In genomic region chrX:25968920-25969319, GRCh38 we compare ENCODE assay signal across 10 cellular contexts.
A peak's percentile ranks its signal among the peaks of the same experiment; 100 is the strongest.
DNase-seq lines count a peak whose midpoint lies in the region; FAIRE-seq and TF ChIP-seq lines count a peak whose summit lies in the region.
"Had no signal": no experiment of that assay in that cellular context is flagged by ENCODE, and none has a peak within 500 bp of the region (broad histone marks: within the 10 kb centered on the region; RNA-seq: fewer than 3 reads in every experiment).

No MANE protein-coding gene starts in this region.

- no peaks in the 10 kb centered on the region for H3K27me3 ChIP-seq in astrocyte (ENCODE audit: insufficient read depth, low read length)
- no peaks in the 10 kb centered on the region for H3K27me3 ChIP-seq in esophagus muscularis mucosa
- no peaks in the 10 kb centered on the region for H3K27me3 ChIP-seq in MG63
- H3K27me3 ChIP-seq: tibial nerve had no signal

- no peak overlapping the region for H3K9ac ChIP-seq in astrocyte (ENCODE audit: low read length)

- H3K27ac ChIP-seq in astrocyte (ENCODE audit: low read depth, low read length): no peak overlapping the region
- H3K27ac ChIP-seq in esophagus muscularis mucosa (replicated peaks in 1 of 4): no peak overlapping the region
- H3K27ac ChIP-seq: tibial nerve had no signal

- no peaks in the 10 kb centered on the region for H3K79me2 ChIP-seq in astrocyte (ENCODE audit: insufficient read depth, low read length)

- no peak overlapping the region for H2AFZ ChIP-seq in astrocyte (ENCODE audit: low read depth, low read length)

- H3K4me1 Mint-ChIP-seq in activated CD4-positive, alpha-beta T cell treated with anti-CD3 and anti-CD28 coated beads, Interleukin-2, amount 10 ng/mL, durations not matched to agents 24 days and 14 days: no peaks in the 10 kb centered on the region
- H3K4me1 Mint-ChIP-seq in astrocyte (ENCODE audit: low read depth, unreplicated experiment) (peaks cover 3% of the 10 kb centered on the region), nephron progenitor cell (no peaks in the 10 kb centered on the region)

- intact Hi-C loops in activated CD4-positive, alpha-beta T cell treated with anti-CD3 and anti-CD28 coated beads, Interleukin-2, amount 10 ng/mL, durations not matched to agents 24 days and 14 days (cut with micrococcal nuclease): no loop called here
- intact Hi-C loops in esophagus muscularis mucosa (cut with DNase I): no loop called here

- H3K9me3 ChIP-seq in astrocyte (ENCODE audit: insufficient read depth, low read depth, low read length) (no peaks in the 10 kb centered on the region), esophagus muscularis mucosa (peaks cover 0 to 6% (median 0%) of the 10 kb centered on the region in 4 donors), MG63 (no peaks in the 10 kb centered on the region)

- TF ChIP-seq EP300 in esophagus muscularis mucosa (IDR thresholded peaks at IDR 0.05): no peak

- H3K4me3 Mint-ChIP-seq in activated CD4-positive, alpha-beta T cell treated with anti-CD3 and anti-CD28 coated beads, Interleukin-2, amount 10 ng/mL, durations not matched to agents 24 days and 14 days: no peak overlapping the region
- no peak overlapping the region for H3K4me3 Mint-ChIP-seq in astrocyte (ENCODE audit: unreplicated experiment)
- H3K4me3 Mint-ChIP-seq in nephron progenitor cell: no peak overlapping the region
- H3K4me3 Mint-ChIP-seq: CD8-positive, alpha-beta T cell had no signal

- no peak for TF ChIP-seq POLR2A in esophagus muscularis mucosa (IDR thresholded peaks at IDR 0.05; ENCODE audit: low read depth)

- H4K20me1 ChIP-seq in astrocyte (ENCODE audit: insufficient read depth, low read length): no peaks in the 10 kb centered on the region

- 48% methylated on average over 6 of the region's 12 CpGs for WGBS in esophagus muscularis mucosa

- H3K36me3 ChIP-seq in astrocyte (ENCODE audit: insufficient read depth, low read length) (no peaks in the 10 kb centered on the region), esophagus muscularis mucosa (no peaks in the 10 kb centered on the region), MG63 (no peaks in the 10 kb centered on the region)
- H3K36me3 ChIP-seq: tibial nerve had no signal

- no peaks in the 10 kb centered on the region for H3K36me3 Mint-ChIP-seq in activated CD4-positive, alpha-beta T cell treated with anti-CD3 and anti-CD28 coated beads, Interleukin-2, amount 10 ng/mL, durations not matched to agents 24 days and 14 days (ENCODE audit: low read depth)
- no peaks in the 10 kb centered on the region for H3K36me3 Mint-ChIP-seq in astrocyte (ENCODE audit: low read depth, unreplicated experiment)
- H3K36me3 Mint-ChIP-seq in nephron progenitor cell (ENCODE audit: low read depth): no peaks in the 10 kb centered on the region
- H3K36me3 Mint-ChIP-seq: CD8-positive, alpha-beta T cell had no signal

- H3K27me3 Mint-ChIP-seq in activated CD4-positive, alpha-beta T cell treated with anti-CD3 and anti-CD28 coated beads, Interleukin-2, amount 10 ng/mL, durations not matched to agents 24 days and 14 days: no peaks in the 10 kb centered on the region
- H3K27me3 Mint-ChIP-seq in astrocyte (ENCODE audit: low read depth, unreplicated experiment) (no peaks in the 10 kb centered on the region), nephron progenitor cell (ENCODE audit: low read depth, poor library complexity) (no peaks in the 10 kb centered on the region)

- H3K4me1 ChIP-seq in astrocyte (ENCODE audit: insufficient read depth, low read length): no peaks in the 10 kb centered on the region
- H3K4me1 ChIP-seq in esophagus muscularis mucosa: no peaks in the 10 kb centered on the region
- H3K4me1 ChIP-seq: tibial nerve had no signal

- peak; percentile 46 for DNase-seq in activated CD4-positive, alpha-beta T cell treated with anti-CD3 and anti-CD28 coated beads, Interleukin-2, amount 10 ng/mL, durations not matched to agents 24 days and 14 days
- no peak for DNase-seq in activated CD4-positive, alpha-beta T cell treated with anti-CD3 and anti-CD28 coated beads for 4 hours
- DNase-seq in Kasumi-1 (lab: John Stamatoyannopoulos, UW) (peak; percentile 7 to 27), astrocyte (ENCODE audit: low read depth) (no peak), nephron progenitor cell (peak; percentile 53), COR-L47 (lab: John Stamatoyannopoulos, UW) (no peak), esophagus muscularis mucosa (ENCODE audit: extremely low spot score) (no peak), MG63 (no peak)
- DNase-seq: CD8-positive, alpha-beta T cell had no signal

- no peak overlapping the region for H3K4me2 ChIP-seq in astrocyte (ENCODE audit: low read length)

- H3K4me3 ChIP-seq in astrocyte (ENCODE audit: insufficient read depth, low read depth, low read length) (no peak overlapping the region), esophagus muscularis mucosa (no peak overlapping the region), MG63 (no peak overlapping the region)
- H3K4me3 ChIP-seq: tibial nerve had no signal

- no peak overlapping the region for H3K27ac Mint-ChIP-seq in activated CD4-positive, alpha-beta T cell treated with anti-CD3 and anti-CD28 coated beads, Interleukin-2, amount 10 ng/mL, durations not matched to agents 24 days and 14 days
- H3K27ac Mint-ChIP-seq in astrocyte (ENCODE audit: unreplicated experiment): no peak overlapping the region
- H3K27ac Mint-ChIP-seq in nephron progenitor cell: no peak overlapping the region
- H3K27ac Mint-ChIP-seq: CD8-positive, alpha-beta T cell had no signal

- H3K9me3 Mint-ChIP-seq in activated CD4-positive, alpha-beta T cell treated with anti-CD3 and anti-CD28 coated beads, Interleukin-2, amount 10 ng/mL, durations not matched to agents 24 days and 14 days: peaks cover 3% of the 10 kb centered on the region
- H3K9me3 Mint-ChIP-seq in astrocyte (ENCODE audit: unreplicated experiment) (peaks cover 4% of the 10 kb centered on the region), nephron progenitor cell (peaks cover 68% of the 10 kb centered on the region)

- TF ChIP-seq CTCF in astrocyte (IDR thresholded peaks at IDR 0.05; ENCODE audit: insufficient read depth, low read depth, low read length): peak; percentile 37
- peak; percentile 32 for TF ChIP-seq CTCF in nephron progenitor cell (IDR thresholded peaks at IDR 0.05)
- TF ChIP-seq CTCF in esophagus muscularis mucosa (IDR thresholded peaks at IDR 0.05): no peak

- FAIRE-seq in astrocyte (lab: Jason Lieb, UNC): peak; percentile 17

Comparison
In these comparisons a context has a peak if more than half of its experiments do, and no peak if none do; other contexts are left out.
1. DNase-seq: peak in activated CD4-positive, alpha-beta T cell treated with anti-CD3 and anti-CD28 coated beads, Interleukin-2, amount 10 ng/mL, durations not matched to agents 24 days and 14 days (single experiment), Kasumi-1 (2 of 2) and nephron progenitor cell (single experiment); none in activated CD4-positive, alpha-beta T cell treated with anti-CD3 and anti-CD28 coated beads for 4 hours (0 of 2), astrocyte (single experiment), COR-L47 (single experiment), esophagus muscularis mucosa (single experiment) and MG63 (single experiment).
2. CTCF ChIP-seq: peak in astrocyte (single experiment) and nephron progenitor cell (single experiment); none in esophagus muscularis mucosa (0 of 3).